Comparison of ENCODE assay signal across 8 cellular contexts in the genomic region with DNA sequence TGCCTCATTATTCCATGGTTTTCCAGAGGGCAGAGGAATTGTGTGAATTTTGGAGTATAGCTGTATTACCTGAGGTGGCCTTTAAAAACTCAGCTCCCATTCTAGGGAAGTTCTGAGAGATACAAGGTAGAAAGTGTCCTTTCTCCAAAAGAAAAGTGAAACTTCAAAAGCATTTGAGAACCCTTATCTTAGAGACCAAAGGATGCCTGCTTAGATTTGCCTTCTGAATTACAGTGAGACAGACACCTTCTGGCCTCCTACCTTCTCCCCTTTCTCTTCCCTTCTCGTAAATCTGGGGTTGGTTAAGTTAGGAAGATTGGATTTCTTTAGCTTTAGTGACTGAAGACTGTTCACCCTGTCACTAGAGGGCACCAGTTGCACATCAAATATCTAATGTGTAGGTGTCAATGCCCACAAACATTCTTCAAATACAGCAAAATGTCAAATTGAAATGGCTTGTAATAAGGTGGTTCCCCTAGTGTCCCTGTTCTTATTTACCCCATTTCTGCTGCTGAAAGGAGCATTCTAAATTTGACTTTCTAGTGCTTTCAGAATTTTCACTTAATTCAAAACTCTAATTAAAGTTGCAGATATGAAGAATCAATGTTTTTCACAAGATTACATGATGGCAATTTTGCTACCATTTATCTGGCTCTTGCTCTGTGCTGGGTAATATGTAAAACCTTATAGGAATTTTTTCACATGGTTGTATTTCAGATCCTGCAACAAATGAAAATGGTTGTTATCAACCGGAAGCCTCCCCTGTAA. TPM values are rescaled to one million over a fixed set of nuclear protein-coding genes. Genes with fewer than 3 reads are reported as not detected.
DNase-seq lines count a peak whose midpoint lies in the region; FAIRE-seq and TF ChIP-seq lines count a peak whose summit lies in the region.

No MANE protein-coding gene starts in this region.

- no peaks in the 10 kb centered on the region for H3K9me3 ChIP-seq in MM.1S (replicated peaks; ENCODE audit: insufficient read depth, low read length)
- no peaks in the 10 kb centered on the region for H3K9me3 ChIP-seq in kidney (ENCODE audit: control insufficient read depth in 1 of 2, low read length in 2 of 2)

- no peaks in the 10 kb centered on the region for H3K79me2 ChIP-seq in MM.1S (ENCODE audit: low read length)

- no peaks in the 10 kb centered on the region for H3K27me3 ChIP-seq in MM.1S (replicated peaks; ENCODE audit: insufficient read depth, low read length)

- no peaks in the 10 kb centered on the region for H4K20me1 ChIP-seq in MM.1S (ENCODE audit: insufficient read depth, low read length)

- peak; percentile 70 for TF ChIP-seq CTCF in MM.1S (IDR thresholded peaks at IDR 0.05; ENCODE audit: low read length)
- peak; percentile 68 for TF ChIP-seq CTCF in kidney (IDR thresholded peaks at IDR 0.05; ENCODE audit: borderline replicate concordance, extremely low read depth, insufficient read depth)

- H3K4me3 ChIP-seq in MM.1S (ENCODE audit: low read length) (no peak overlapping the region), kidney (ENCODE audit: low read length in 2 of 2) (no peak overlapping the region)

- H3K4me2 ChIP-seq in MM.1S (ENCODE audit: low read depth, low read length) = no peak overlapping the region; the same call in 1 of the 2 replicates

- H3K36me3 ChIP-seq in MM.1S (replicated peaks; ENCODE audit: insufficient read depth, low read length) = no peaks in the 10 kb centered on the region
- no peaks in the 10 kb centered on the region for H3K36me3 ChIP-seq in kidney (ENCODE audit: control insufficient read depth in 1 of 2, insufficient read depth in 2 of 2, low read length in 2 of 2)

- in situ Hi-C loops in SK-MEL-5 (cut with HindIII; ENCODE audit: low pct_unique_long_range_greater_than_20kb, low sequenced_read_pairs) = no loop called here

- no peak for FAIRE-seq in kidney (lab: Jason Lieb, UNC)

- DNase-seq in activated T-cell treated with anti-CD3 and anti-CD28 coated beads for 1 hour (ENCODE audit: low read depth) = peak; percentile 25
- DNase-seq in activated T-cell treated with anti-CD3 and anti-CD28 coated beads, Interleukin-2, amount 50 U/mL, for 1 hour = no peak
- peak; percentile 46 for DNase-seq in HCEC 1CT
- peak; percentile 63 for DNase-seq in MM.1S
- DNase-seq in SK-MEL-5 (ENCODE audit: low read depth, low spot score) = peak; percentile 83
- DNase-seq in brain pericyte (ENCODE audit: low read depth, low spot score) = peak; percentile 8
- DNase-seq in kidney = no peak
- DNase-seq in stimulated activated CD4-positive, alpha-beta T cell treated with anti-CD3 and anti-CD28 coated beads, Interleukin-4, amount 100 ng/mL, for 24 hours = peak; percentile 59

- no peaks in the 10 kb centered on the region for H3F3A ChIP-seq in MM.1S (ENCODE audit: insufficient read depth, low read length)

- intact Hi-C loops in kidney (cut with DNase I) = loop anchor here (10.0 kb wide), 1 partner anchor 641 kb away; no protein-coding TSS in a partner anchor

- no peak overlapping the region for H3K9ac ChIP-seq in MM.1S (ENCODE audit: low read length)
- no peak overlapping the region for H3K9ac ChIP-seq in kidney (ENCODE audit: low read length in 2 of 2)

- no peaks in the 10 kb centered on the region for H3K9me2 ChIP-seq in MM.1S (replicated peaks; ENCODE audit: insufficient read depth, low read length)

- H2AFZ ChIP-seq in MM.1S (ENCODE audit: low read length) = peak overlapping the region; percentile 12; the same call in 1 of the 2 replicates

- H3K27ac ChIP-seq in MM.1S (ENCODE audit: low read length) = no peak overlapping the region
- no peak overlapping the region for H3K27ac ChIP-seq in kidney (ENCODE audit: low read depth in 2 of 2, low read length in 2 of 2)

- H3K4me1 ChIP-seq in MM.1S (ENCODE audit: low read length) (peaks cover 21% of the 10 kb centered on the region), kidney (ENCODE audit: control insufficient read depth in 1 of 2, insufficient read depth in 1 of 2, low read depth in 1 of 2, low read length in 2 of 2) (no peaks in the 10 kb centered on the region)

RNA-seq across cellular contexts. Expression of gene PRRC1, which starts 46.7 kb away (rescaled TPM):
- total RNA-seq in SK-MEL-5 (2014; rRNA removed; shearing (Covaris generic)) = 36.5 and 41.4 TPM in 2 replicates
- 33.2 and 35.0 TPM in 2 replicates for polyA plus RNA-seq in SK-MEL-5 (2015; cell fraction: cytosol; rRNA removed)
- polyA plus RNA-seq in SK-MEL-5 (2015; cell fraction: nucleus; rRNA removed) = 47.1 and 48.0 TPM in 2 replicates
- 55.8 TPM for total RNA-seq in kidney
- polyA plus RNA-seq in kidney (ENCODE audit: insufficient read depth, low read depth, low replicate concordance) = 19.8 TPM

Comparison
In these comparisons a context has a peak if more than half of its experiments do, and no peak if none do; other contexts are left out.
1. DNase-seq: peak in activated T-cell treated with anti-CD3 and anti-CD28 coated beads for 1 hour (single experiment), HCEC 1CT (single experiment), MM.1S (single experiment), SK-MEL-5 (single experiment), brain pericyte (single experiment) and stimulated activated CD4-positive, alpha-beta T cell treated with anti-CD3 and anti-CD28 coated beads, Interleukin-4, amount 100 ng/mL, for 24 hours (single experiment); none in activated T-cell treated with anti-CD3 and anti-CD28 coated beads, Interleukin-2, amount 50 U/mL, for 1 hour (single experiment) and kidney (single experiment).